In genomic region chr10:52883996-52884871, GRCh38 we compare ENCODE assay signal across 1 cellular context.
TF ChIP-seq lines count a peak whose summit lies in the region.

No MANE protein-coding gene starts in this region.

TF ChIP-seq in H1, 55 proteins besides CTCF, POLR2A, EP300 and RAD21 (continued from another document):
- TF ChIP-seq CHD7 (IDR thresholded peaks at IDR 0.05; ENCODE audit: insufficient replicate concordance, low read length) (peak; percentile 73), TAF1 (IDR thresholded peaks at IDR 0.05; ENCODE audit: low read depth, low read length) (no peak), TAF7 (optimal IDR thresholded peaks at IDR 0.05; ENCODE audit: borderline replicate concordance, low read depth, low read length) (peak; percentile 68), ATF2 (IDR thresholded peaks at IDR 0.05; ENCODE audit: low read length) (peak; percentile 71; the same call in 1 of the 2 replicates), HDAC2 (IDR thresholded peaks at IDR 0.05; ENCODE audit: borderline replicate concordance in 1 of 2, low read depth in 2 of 2, low read length in 2 of 2) (peak in 1 of 2 experiments; percentile 65; a peak in 1 of 4 replicates), MAX (IDR thresholded peaks at IDR 0.05) (peak; percentile 57), E2F6 (IDR thresholded peaks at IDR 0.05) (peak; percentile 86), ASH2L (IDR thresholded peaks at IDR 0.05; ENCODE audit: low read length) (peak; percentile 63)
